Comparison of ENCODE assay signal across 33 cellular contexts in the genomic region with DNA sequence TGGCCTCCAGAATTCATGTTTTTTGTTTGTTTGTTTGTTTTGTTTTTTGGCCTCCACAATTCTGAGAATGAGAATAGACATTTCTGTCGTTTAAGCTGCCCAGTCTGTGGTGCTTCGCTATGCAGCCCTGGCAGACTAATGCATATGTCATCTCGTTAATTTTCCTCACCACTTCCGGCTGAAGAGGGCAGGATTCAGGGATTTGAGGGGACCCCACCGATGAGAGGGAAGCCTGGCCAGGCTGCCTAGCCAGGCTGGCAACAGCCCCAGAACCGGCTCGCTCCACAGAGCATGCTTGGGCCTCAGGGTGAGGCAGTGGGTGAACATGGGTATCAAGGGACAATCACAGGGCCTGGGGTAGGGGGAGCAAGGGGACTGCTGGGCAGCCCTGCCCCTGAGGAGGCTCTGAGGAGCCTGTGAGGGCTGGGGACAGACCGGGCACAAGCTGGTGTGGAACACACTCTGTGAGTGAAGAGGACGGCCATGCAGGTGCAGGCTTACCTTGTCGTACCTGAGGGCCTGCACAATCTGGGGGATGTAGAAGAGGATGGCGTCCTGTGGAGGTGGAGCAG. TPM values are rescaled to one million over a fixed set of nuclear protein-coding genes. Genes with fewer than 3 reads are reported as not detected.
DNase-seq lines count a peak whose midpoint lies in the region; ATAC-seq, FAIRE-seq and TF ChIP-seq lines count a peak whose summit lies in the region.
"Had no signal": no experiment of that assay in that cellular context is flagged by ENCODE, and none has a peak within 500 bp of the region (broad histone marks: within the 10 kb centered on the region; RNA-seq: fewer than 3 reads in every experiment).

No MANE protein-coding gene starts in this region.

- H3K36me3 Mint-ChIP-seq in HFFc6 (ENCODE audit: low read depth) (peaks cover 7% of the 10 kb centered on the region), neural crest cell (ENCODE audit: low read depth) (peaks cover 4% of the 10 kb centered on the region)
- H3K36me3 Mint-ChIP-seq: activated naive CD4-positive, alpha-beta T cell treated with anti-CD3 and anti-CD28 coated beads, Interleukin-2, amount 50 U/mL, for 72 hours had no signal

- H3K27me3 ChIP-seq in WERI-Rb-1 (ENCODE audit: insufficient read depth, low read depth, severe bottlenecking) (no peaks in the 10 kb centered on the region), pancreas (no peaks in the 10 kb centered on the region)
- H3K27me3 ChIP-seq: cardiac muscle cell, esophagus squamous epithelium, heart right ventricle, Peyer's patch had no signal

- H3K36me3 ChIP-seq in WERI-Rb-1 (peaks cover 57% of the 10 kb centered on the region), pancreas (peaks cover 0 to 17% (median 7%) of the 10 kb centered on the region in 3 donors)

- 77 to 81% methylated on average over 11 of the region's 11 CpGs for WGBS in pancreas, 2 donors

- intact Hi-C loops in pancreas (cut with DNase I), result no loop called here

- no peak overlapping the region for H3K4me3 ChIP-seq in WERI-Rb-1 (ENCODE audit: low read depth, low read length)
- H3K4me3 ChIP-seq in pancreas, result no peak overlapping the region
- H3K4me3 ChIP-seq: cardiac muscle cell, coronary artery, esophagus squamous epithelium, heart right ventricle, Peyer's patch had no signal

- H3K27ac Mint-ChIP-seq in HFFc6 (peak overlapping the region; percentile 87), neural crest cell (ENCODE audit: unreplicated experiment) (peak overlapping the region; percentile 80)
- H3K27ac Mint-ChIP-seq: activated CD4-positive, alpha-beta T cell treated with anti-CD3 and anti-CD28 coated beads for 36 hours; CD4-positive, alpha-beta T cell; mesothelial cell of epicardium had no signal

- no peak for TF ChIP-seq CTCF in HFFc6 (IDR thresholded peaks at IDR 0.05)
- TF ChIP-seq CTCF in WERI-Rb-1 (IDR thresholded peaks at IDR 0.05; ENCODE audit: low read depth, low read length), result no peak
- no peak for TF ChIP-seq CTCF in neural crest cell (conservative IDR thresholded peaks at IDR 0.05)
- no peak for TF ChIP-seq CTCF in pancreas (IDR thresholded peaks at IDR 0.05)

- H3K4me1 Mint-ChIP-seq in HFFc6 (ENCODE audit: low read depth), result peaks cover 17% of the 10 kb centered on the region
- H3K4me1 Mint-ChIP-seq in neural crest cell, result no peaks in the 10 kb centered on the region
- H3K4me1 Mint-ChIP-seq: activated CD4-positive, alpha-beta T cell treated with anti-CD3 and anti-CD28 coated beads for 36 hours; mesothelial cell of epicardium; stimulated activated effector memory CD8-positive, alpha-beta T cell treated with anti-CD3 and anti-CD28 coated beads, Interleukin-12 subunit alpha, Interleukin-12 subunit beta, amount 100 ng/mL, for 72 hours had no signal

- ATAC-seq in pancreas, result no peak
- ATAC-seq in GM18519 (IDR thresholded peaks at IDR 0.05; ENCODE audit: low FRiP score, unreplicated experiment), result no peak
- ATAC-seq: activated CD4-positive, alpha-beta T cell treated with anti-CD3 and anti-CD28 coated beads for 36 hours; activated naive CD4-positive, alpha-beta T cell treated with anti-CD3 and anti-CD28 coated beads, Interleukin-2, amount 50 U/mL, for 72 hours; heart right ventricle had no signal

- H3K9me3 ChIP-seq in WERI-Rb-1 (ENCODE audit: severe bottlenecking), result no peaks in the 10 kb centered on the region
- no peaks in the 10 kb centered on the region for H3K9me3 ChIP-seq in pancreas
- H3K9me3 ChIP-seq: esophagus squamous epithelium, heart right ventricle, Peyer's patch had no signal

- H3K27me3 Mint-ChIP-seq in HFFc6 (ENCODE audit: insufficient read depth) (peaks cover 4% of the 10 kb centered on the region), neural crest cell (ENCODE audit: low read depth) (no peaks in the 10 kb centered on the region)
- H3K27me3 Mint-ChIP-seq: activated CD4-positive, alpha-beta T cell treated with anti-CD3 and anti-CD28 coated beads for 36 hours; CD4-positive, alpha-beta T cell; naive B cell had no signal

- DNase-seq in A172 (ENCODE audit: low spot score) (peak; percentile 48), HFFc6 (peak; percentile 70), WERI-Rb-1 (no peak), neural crest cell (ENCODE audit: low read depth, low spot score) (no peak), pancreas (no peak), occipital lobe (lab: John Stamatoyannopoulos, UW) (no peak)
- no peak for DNase-seq in activated naive CD4-positive, alpha-beta T cell treated with Interleukin-2 at 50 U/mL for 16 hours
- DNase-seq: activated CD4-positive, alpha-beta T cell treated with anti-CD3 and anti-CD28 coated beads for 36 hours; activated CD8-positive, alpha-beta memory T cell treated with anti-CD3 and anti-CD28 coated beads for 24 hours; AML-193; anterior cingulate cortex; CD4-positive, alpha-beta T cell; DMS79 treated with DMSO at 0.1 percent for 48 hours; esophagus squamous epithelium; foreskin melanocyte; heart right ventricle; Kasumi-1; naive B cell; NCI-H1048; NCI-H2107; Peyer's patch; trophoblast cell had no signal

- no peaks in the 10 kb centered on the region for H3K4me1 ChIP-seq in pancreas
- H3K4me1 ChIP-seq: esophagus squamous epithelium, Peyer's patch had no signal

- H3K27ac ChIP-seq in WERI-Rb-1 (peak overlapping the region; percentile 16), pancreas (no peak overlapping the region)
- H3K27ac ChIP-seq: cardiac muscle cell, coronary artery, esophagus squamous epithelium, heart right ventricle, HL-60, Peyer's patch had no signal

- no peaks in the 10 kb centered on the region for H3K9me3 Mint-ChIP-seq in HFFc6
- no peaks in the 10 kb centered on the region for H3K9me3 Mint-ChIP-seq in neural crest cell
- H3K9me3 Mint-ChIP-seq: activated naive CD4-positive, alpha-beta T cell treated with anti-CD3 and anti-CD28 coated beads, Interleukin-2, amount 50 U/mL, for 72 hours; CD4-positive, alpha-beta T cell; mesothelial cell of epicardium; naive B cell; stimulated activated effector memory CD8-positive, alpha-beta T cell treated with anti-CD3 and anti-CD28 coated beads, Interleukin-12 subunit alpha, Interleukin-12 subunit beta, amount 100 ng/mL, for 72 hours had no signal

- FAIRE-seq in pancreas (lab: Jason Lieb, UNC), result no peak
- FAIRE-seq: A204.1, H54, keratinocyte had no signal

- H3K4me3 Mint-ChIP-seq in HFFc6, result no peak overlapping the region; the same call in 1 of the 2 replicates
- no peak overlapping the region for H3K4me3 Mint-ChIP-seq in neural crest cell
- H3K4me3 Mint-ChIP-seq: activated CD4-positive, alpha-beta T cell treated with anti-CD3 and anti-CD28 coated beads for 36 hours; CD4-positive, alpha-beta T cell; mesothelial cell of epicardium; naive B cell; stimulated activated effector memory CD8-positive, alpha-beta T cell treated with anti-CD3 and anti-CD28 coated beads, Interleukin-12 subunit alpha, Interleukin-12 subunit beta, amount 100 ng/mL, for 72 hours had no signal

RNA-seq across cellular contexts. Expression of gene SERPIND1, which starts 47.8 kb away (rescaled TPM):
- total RNA-seq in A172 (2014; rRNA removed; shearing (Covaris generic)), result not detected in 2 replicates
- total RNA-seq in HFFc6 (2021; fragmentation: NEBNext Ultra II Directional; extraction: Animal tissue kit (Norgen Biotek cat#: 25700)), result under 1 TPM in 5 of 6 experiments, not detected in 1; 0.07 to 0.19 (median 0.11) TPM
- not detected in 2 replicates for total RNA-seq in neural crest cell
- total RNA-seq in pancreas, result under 1 TPM in 5 of 6 donors, not detected in 1; 0.09 to 0.35 (median 0.12) TPM
- under 1 TPM; 0.21 to 0.30 TPM for polyA plus RNA-seq in pancreas
- total RNA-seq in occipital lobe, result 2.7 TPM
- total RNA-seq: activated CD4-positive, alpha-beta T cell treated with anti-CD3 and anti-CD28 coated beads for 36 hours; activated naive CD4-positive, alpha-beta T cell treated with anti-CD3 and anti-CD28 coated beads, Interleukin-2, amount 50 U/mL, for 72 hours; CD4-positive, alpha-beta T cell; lower leg skin; mesothelial cell of epicardium; Peyer's patch had no signal
- polyA plus RNA-seq: keratinocyte had no signal

Comparison
In these comparisons a context has a peak if more than half of its experiments do, and no peak if none do; other contexts are left out.
1. DNase-seq: peak in A172 (single experiment) and HFFc6 (single experiment); none in WERI-Rb-1 (single experiment), neural crest cell (single experiment), pancreas (0 of 6), occipital lobe (single experiment) and activated naive CD4-positive, alpha-beta T cell treated with Interleukin-2 at 50 U/mL for 16 hours (single experiment).